8 cellular contexts compared by ENCODE assay signal in genomic region chr17:76500745-76501017, GRCh38. TPM values are rescaled to one million over a fixed set of nuclear protein-coding genes. Genes with fewer than 3 reads are reported as not detected.
DNase-seq lines count a peak whose midpoint lies in the region; ATAC-seq and TF ChIP-seq lines count a peak whose summit lies in the region.

No MANE protein-coding gene starts in this region.

- no peaks in the 10 kb centered on the region for H3K36me3 Mint-ChIP-seq in activated naive CD8-positive, alpha-beta T cell treated with anti-CD3 and anti-CD28 coated beads, Interleukin-2, amount 10 ng/mL, durations not matched to agents 7 days and 5 days

- H3K4me1 ChIP-seq in cardiac muscle cell (ENCODE audit: low read depth) (peaks cover 20% of the 10 kb centered on the region), tibial artery (peaks cover 0 to 48% (median 39%) of the 10 kb centered on the region in 4 donors)

- POLR2A ChIA-PET in activated naive CD8-positive, alpha-beta T cell treated with anti-CD3 and anti-CD28 coated beads, Interleukin-2, amount 10 ng/mL, durations not matched to agents 7 days and 5 days (lab: Charles Lee), result interaction anchor here (2.3 kb wide), 2 partner anchors 10 to 14 kb away, joined by 6 to 11 read pairs; no protein-coding TSS in a partner anchor

- peak overlapping the region; percentile 62 for H3K4me3 ChIP-seq in cardiac muscle cell
- peak overlapping the region; percentile 48 to 79 for H3K4me3 ChIP-seq in tibial artery

- intact Hi-C loops in cardiac septum (cut with DNase I) (no loop called here), tibial artery (cut with DNase I; ENCODE audit: low total_unique reads) (loop anchor here (10.0 kb wide), 1 partner anchor 96 kb away; no protein-coding TSS in a partner anchor)

- H3K9me3 ChIP-seq in cardiac muscle cell (ENCODE audit: low read depth), result no peaks in the 10 kb centered on the region
- H3K9me3 ChIP-seq in tibial artery, result no peaks in the 10 kb centered on the region

- H3K27ac ChIP-seq in cardiac muscle cell (no peak overlapping the region), layer of hippocampus (ENCODE audit: low read depth, low read length) (peak overlapping the region; percentile 85), tibial artery (peak overlapping the region; percentile 76 to 85)

- H3K4me3 Mint-ChIP-seq in activated naive CD8-positive, alpha-beta T cell treated with anti-CD3 and anti-CD28 coated beads, Interleukin-2, amount 10 ng/mL, durations not matched to agents 7 days and 5 days, result peak overlapping the region; percentile 91

- TF ChIP-seq CTCF in cardiac muscle cell (IDR thresholded peaks at IDR 0.05; ENCODE audit: low read depth, low read length) (no peak), tibial artery (IDR thresholded peaks at IDR 0.05) (no peak)

- H3K27me3 Mint-ChIP-seq in activated naive CD8-positive, alpha-beta T cell treated with anti-CD3 and anti-CD28 coated beads, Interleukin-2, amount 10 ng/mL, durations not matched to agents 7 days and 5 days, result no peaks in the 10 kb centered on the region

- no peak for ATAC-seq in activated naive CD8-positive, alpha-beta T cell treated with anti-CD3 and anti-CD28 coated beads, Interleukin-2, amount 10 ng/mL, durations not matched to agents 7 days and 5 days (ENCODE audit: low read depth)
- no peak for ATAC-seq in HG03108 (IDR thresholded peaks at IDR 0.05; ENCODE audit: unreplicated experiment)

- DNase-seq in cardiac muscle cell (ENCODE audit: low read depth in 1 of 2, low spot score in 1 of 2), result no peak
- no peak for DNase-seq in cardiac septum (ENCODE audit: low spot score)
- no peak for DNase-seq in activated naive CD8-positive, alpha-beta T cell treated with anti-CD3 and anti-CD28 coated beads, Interleukin-2, amount 10 ng/mL, durations not matched to agents 7 days and 5 days
- DNase-seq in tibial artery, result no peak
- no peak for DNase-seq in NCI-H187 (lab: John Stamatoyannopoulos, UW)
- no peak for DNase-seq in NCI-H1930 (lab: John Stamatoyannopoulos, UW)

- H3K27me3 ChIP-seq in cardiac muscle cell, result no peaks in the 10 kb centered on the region
- H3K27me3 ChIP-seq in layer of hippocampus (ENCODE audit: control insufficient read depth, insufficient read depth, low read length), result no peaks in the 10 kb centered on the region
- peaks cover 0 to 2% of the 10 kb centered on the region in 2 donors for H3K27me3 ChIP-seq in tibial artery

- no peaks in the 10 kb centered on the region for H3K9me3 Mint-ChIP-seq in activated naive CD8-positive, alpha-beta T cell treated with anti-CD3 and anti-CD28 coated beads, Interleukin-2, amount 10 ng/mL, durations not matched to agents 7 days and 5 days

- no peaks in the 10 kb centered on the region for H3K36me3 ChIP-seq in cardiac muscle cell
- H3K36me3 ChIP-seq in tibial artery, result no peaks in the 10 kb centered on the region

- H3K4me1 Mint-ChIP-seq in activated naive CD8-positive, alpha-beta T cell treated with anti-CD3 and anti-CD28 coated beads, Interleukin-2, amount 10 ng/mL, durations not matched to agents 7 days and 5 days, result peaks cover 36% of the 10 kb centered on the region

- peak overlapping the region; percentile 68 for H3K27ac Mint-ChIP-seq in activated naive CD8-positive, alpha-beta T cell treated with anti-CD3 and anti-CD28 coated beads, Interleukin-2, amount 10 ng/mL, durations not matched to agents 7 days and 5 days

RNA-seq across cellular contexts. Expression of gene RHBDF2, which starts 0.5 kb away (rescaled TPM):
- total RNA-seq in cardiac muscle cell, result 6.8 and 18.7 TPM in 2 replicates
- 8.7 and 9.5 TPM in 2 replicates for polyA plus RNA-seq in cardiac muscle cell
- 11.5 TPM for total RNA-seq in cardiac septum
- 10 to 100 TPM; 65.1 to 67.2 TPM for total RNA-seq in activated naive CD8-positive, alpha-beta T cell treated with anti-CD3 and anti-CD28 coated beads, Interleukin-2, amount 10 ng/mL, durations not matched to agents 7 days and 5 days

RNA-seq across cellular contexts. Expression of gene AANAT, which starts 33.3 kb away (rescaled TPM):
- 0.28 and 0.33 TPM in 2 replicates for total RNA-seq in cardiac muscle cell
- 2.1 TPM in 1 of 2 replicates, not detected in the other for polyA plus RNA-seq in cardiac muscle cell
- not detected for total RNA-seq in cardiac septum
- total RNA-seq in activated naive CD8-positive, alpha-beta T cell treated with anti-CD3 and anti-CD28 coated beads, Interleukin-2, amount 10 ng/mL, durations not matched to agents 7 days and 5 days, result not detected

RNA-seq across cellular contexts. Expression of gene CYGB, which starts 36.8 kb away (rescaled TPM):
- total RNA-seq in cardiac muscle cell (7.4 and 10.3 TPM in 2 replicates), cardiac septum (17.6 TPM)
- 3.5 and 11.9 TPM in 2 replicates for polyA plus RNA-seq in cardiac muscle cell
- total RNA-seq in activated naive CD8-positive, alpha-beta T cell treated with anti-CD3 and anti-CD28 coated beads, Interleukin-2, amount 10 ng/mL, durations not matched to agents 7 days and 5 days, result under 1 TPM in 1 of 2 experiments, not detected in 1; 0.37 TPM

RNA-seq across cellular contexts. Expression of gene PRCD, which starts 39.2 kb away (rescaled TPM):
- total RNA-seq in cardiac muscle cell (7.3 and 7.7 TPM in 2 replicates), cardiac septum (2.7 TPM)
- polyA plus RNA-seq in cardiac muscle cell, result 13.3 and 14.4 TPM in 2 replicates
- 1 to 10 TPM in 1 of 2 experiments, under 1 TPM in 1; 0.78 to 1.1 TPM for total RNA-seq in activated naive CD8-positive, alpha-beta T cell treated with anti-CD3 and anti-CD28 coated beads, Interleukin-2, amount 10 ng/mL, durations not matched to agents 7 days and 5 days

RNA-seq across cellular contexts. Expression of gene UBE2O, which starts 47.7 kb away (rescaled TPM):
- total RNA-seq in cardiac muscle cell, result 44.9 and 62.6 TPM in 2 replicates
- 28.5 and 31.9 TPM in 2 replicates for polyA plus RNA-seq in cardiac muscle cell
- total RNA-seq in cardiac septum, result 31.1 TPM
- total RNA-seq in activated naive CD8-positive, alpha-beta T cell treated with anti-CD3 and anti-CD28 coated beads, Interleukin-2, amount 10 ng/mL, durations not matched to agents 7 days and 5 days, result 10 to 100 TPM; 31.3 to 31.4 TPM
